1 cellular context compared by ENCODE assay signal in the genomic region with DNA sequence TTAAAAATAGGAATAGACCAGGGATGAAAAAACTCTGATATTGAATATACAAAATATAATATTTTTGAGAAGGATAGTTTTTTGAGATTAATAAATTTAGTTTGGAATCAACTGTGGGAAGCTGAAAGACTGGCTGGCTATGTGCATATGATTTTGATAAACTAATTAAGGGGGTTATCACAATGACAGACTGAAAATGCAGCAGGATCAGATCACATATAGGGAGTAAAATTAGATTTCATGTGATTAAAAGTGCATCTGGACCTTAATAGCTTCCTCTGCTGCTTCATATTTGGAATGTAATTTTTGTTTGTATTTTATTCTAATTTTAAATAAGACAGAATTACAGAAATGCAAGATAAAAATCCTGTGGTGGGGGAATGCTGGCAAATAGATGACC.
TF ChIP-seq lines count a peak whose summit lies in the region.

No MANE protein-coding gene starts in this region.

TF ChIP-seq in SK-N-SH, 30 proteins besides CTCF, POLR2A, EP300 and RAD21 (continued from another document):
- TF ChIP-seq, protein P1, sequence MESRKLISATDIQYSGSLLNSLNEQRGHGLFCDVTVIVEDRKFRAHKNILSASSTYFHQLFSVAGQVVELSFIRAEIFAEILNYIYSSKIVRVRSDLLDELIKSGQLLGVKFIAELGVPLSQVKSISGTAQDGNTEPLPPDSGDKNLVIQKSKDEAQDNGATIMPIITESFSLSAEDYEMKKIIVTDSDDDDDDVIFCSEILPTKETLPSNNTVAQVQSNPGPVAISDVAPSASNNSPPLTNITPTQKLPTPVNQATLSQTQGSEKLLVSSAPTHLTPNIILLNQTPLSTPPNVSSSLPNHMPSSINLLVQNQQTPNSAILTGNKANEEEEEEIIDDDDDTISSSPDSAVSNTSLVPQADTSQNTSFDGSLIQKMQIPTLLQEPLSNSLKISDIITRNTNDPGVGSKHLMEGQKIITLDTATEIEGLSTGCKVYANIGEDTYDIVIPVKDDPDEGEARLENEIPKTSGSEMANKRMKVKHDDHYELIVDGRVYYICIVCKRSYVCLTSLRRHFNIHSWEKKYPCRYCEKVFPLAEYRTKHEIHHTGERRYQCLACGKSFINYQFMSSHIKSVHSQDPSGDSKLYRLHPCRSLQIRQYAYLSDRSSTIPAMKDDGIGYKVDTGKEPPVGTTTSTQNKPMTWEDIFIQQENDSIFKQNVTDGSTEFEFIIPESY (IDR thresholded peaks at IDR 0.05; ENCODE audit: borderline replicate concordance, low read depth), result no peak
- TF ChIP-seq, protein P2, sequence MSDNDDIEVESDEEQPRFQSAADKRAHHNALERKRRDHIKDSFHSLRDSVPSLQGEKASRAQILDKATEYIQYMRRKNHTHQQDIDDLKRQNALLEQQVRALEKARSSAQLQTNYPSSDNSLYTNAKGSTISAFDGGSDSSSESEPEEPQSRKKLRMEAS (IDR thresholded peaks at IDR 0.05; ENCODE audit: low read depth), result no peak
- TF ChIP-seq MEF2A (IDR thresholded peaks at IDR 0.05; ENCODE audit: borderline replicate concordance, low read depth), result no peak
- TF ChIP-seq FOXJ3 (CRISPR knock-in tag; IDR thresholded peaks at IDR 0.05), result no peak
- no peak for TF ChIP-seq GABPA (IDR thresholded peaks at IDR 0.05; ENCODE audit: low read depth)
- TF ChIP-seq SIN3A (IDR thresholded peaks at IDR 0.05; ENCODE audit: borderline replicate concordance, low read depth, low read length), result no peak
- no peak for TF ChIP-seq RXRA (IDR thresholded peaks at IDR 0.05; ENCODE audit: borderline replicate concordance, low read depth)
- no peak; the same call in 1 of the 2 replicates for TF ChIP-seq MXI1 (IDR thresholded peaks at IDR 0.05; ENCODE audit: low read depth, low read length)
- TF ChIP-seq, protein P3, sequence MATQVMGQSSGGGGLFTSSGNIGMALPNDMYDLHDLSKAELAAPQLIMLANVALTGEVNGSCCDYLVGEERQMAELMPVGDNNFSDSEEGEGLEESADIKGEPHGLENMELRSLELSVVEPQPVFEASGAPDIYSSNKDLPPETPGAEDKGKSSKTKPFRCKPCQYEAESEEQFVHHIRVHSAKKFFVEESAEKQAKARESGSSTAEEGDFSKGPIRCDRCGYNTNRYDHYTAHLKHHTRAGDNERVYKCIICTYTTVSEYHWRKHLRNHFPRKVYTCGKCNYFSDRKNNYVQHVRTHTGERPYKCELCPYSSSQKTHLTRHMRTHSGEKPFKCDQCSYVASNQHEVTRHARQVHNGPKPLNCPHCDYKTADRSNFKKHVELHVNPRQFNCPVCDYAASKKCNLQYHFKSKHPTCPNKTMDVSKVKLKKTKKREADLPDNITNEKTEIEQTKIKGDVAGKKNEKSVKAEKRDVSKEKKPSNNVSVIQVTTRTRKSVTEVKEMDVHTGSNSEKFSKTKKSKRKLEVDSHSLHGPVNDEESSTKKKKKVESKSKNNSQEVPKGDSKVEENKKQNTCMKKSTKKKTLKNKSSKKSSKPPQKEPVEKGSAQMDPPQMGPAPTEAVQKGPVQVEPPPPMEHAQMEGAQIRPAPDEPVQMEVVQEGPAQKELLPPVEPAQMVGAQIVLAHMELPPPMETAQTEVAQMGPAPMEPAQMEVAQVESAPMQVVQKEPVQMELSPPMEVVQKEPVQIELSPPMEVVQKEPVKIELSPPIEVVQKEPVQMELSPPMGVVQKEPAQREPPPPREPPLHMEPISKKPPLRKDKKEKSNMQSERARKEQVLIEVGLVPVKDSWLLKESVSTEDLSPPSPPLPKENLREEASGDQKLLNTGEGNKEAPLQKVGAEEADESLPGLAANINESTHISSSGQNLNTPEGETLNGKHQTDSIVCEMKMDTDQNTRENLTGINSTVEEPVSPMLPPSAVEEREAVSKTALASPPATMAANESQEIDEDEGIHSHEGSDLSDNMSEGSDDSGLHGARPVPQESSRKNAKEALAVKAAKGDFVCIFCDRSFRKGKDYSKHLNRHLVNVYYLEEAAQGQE (IDR thresholded peaks at IDR 0.05; ENCODE audit: low read depth, low read length), result no peak
TF ChIP-seq in SK-N-SH: peak in this region for 6.
